Comparison of ENCODE assay signal across 1 cellular context in genomic region chr5:1789446-1789837, GRCh38.
A peak's percentile ranks its signal among the peaks of the same experiment; 100 is the strongest.
TF ChIP-seq lines count a peak whose summit lies in the region.

No MANE protein-coding gene starts in this region.

TF ChIP-seq in GM12878, 131 proteins besides CTCF, POLR2A, EP300 and RAD21:
- TF ChIP-seq RFX5 (IDR thresholded peaks at IDR 0.05; ENCODE audit: low read depth, low read length), result 0 out of 2 replicates have a peak, but pooled peaks have one; percentile 19
- TF ChIP-seq FOS (IDR thresholded peaks at IDR 0.05; ENCODE audit: borderline replicate concordance, extremely low read depth, insufficient read length), result peak; percentile 3
- TF ChIP-seq POLR2AphosphoS5 (IDR thresholded peaks at IDR 0.05; ENCODE audit: low read length), result peak; percentile 74
- TF ChIP-seq SP1 (IDR thresholded peaks at IDR 0.05; ENCODE audit: low read depth, low read length), result peak; percentile 27
- TF ChIP-seq POU2F2 (IDR thresholded peaks at IDR 0.05; ENCODE audit: borderline replicate concordance, low read depth, low read length), result peak; percentile 31; the same call in 1 of the 3 replicates
- 0 out of 2 replicates have a peak, but pooled peaks have one; percentile 14 for TF ChIP-seq ZNF687 (IDR thresholded peaks at IDR 0.05)
TF ChIP-seq in GM12878: peak in this region for 6; not testable (repeated sequence) for 125.
